ENCODE assay signal across 8 cellular contexts in the genomic region with DNA sequence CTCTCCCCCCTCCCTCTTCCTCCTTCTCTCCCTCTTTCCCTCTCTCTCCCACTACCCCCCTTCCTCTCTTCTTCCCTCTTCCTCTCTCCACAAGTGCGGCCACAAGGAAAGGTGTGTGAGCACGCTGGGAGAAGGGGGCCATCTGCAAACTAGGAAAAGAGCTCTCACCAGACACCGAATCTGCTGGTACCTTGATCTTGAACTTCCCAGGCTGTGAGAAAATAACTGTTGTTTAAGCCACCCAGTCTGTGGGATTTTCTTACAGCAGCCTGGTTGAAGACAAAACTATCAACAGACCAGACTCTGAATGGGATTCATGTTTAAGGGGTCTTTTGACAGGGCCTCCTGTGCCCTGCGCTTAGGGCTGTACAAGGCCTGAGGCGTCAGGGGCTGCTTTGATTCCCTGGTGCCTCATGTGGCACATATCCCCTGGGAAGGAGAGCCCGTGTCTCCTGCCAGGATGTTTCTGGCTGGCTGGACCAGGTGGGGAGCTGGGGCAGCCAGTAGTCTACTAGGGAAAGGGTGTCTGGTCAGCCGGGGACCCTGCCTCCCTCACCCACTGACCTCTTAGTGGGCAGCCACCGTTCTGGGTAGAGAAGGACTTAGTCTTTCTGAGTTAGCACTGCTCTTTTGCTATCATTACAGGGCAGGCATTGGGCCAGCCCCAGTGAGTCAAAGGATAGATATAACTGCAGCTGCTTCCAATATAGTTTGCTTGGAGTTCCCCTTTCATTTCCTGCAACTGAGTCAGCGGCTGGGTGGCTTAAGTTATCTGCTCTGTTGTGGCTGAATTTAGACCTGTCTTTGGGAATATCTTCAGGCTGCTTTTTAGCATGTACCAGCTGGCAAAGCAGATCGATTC. TPM values are rescaled to one million over a fixed set of nuclear protein-coding genes. Genes with fewer than 3 reads are reported as not detected.
A peak's percentile ranks its signal among the peaks of the same experiment; 100 is the strongest.
DNase-seq lines count a peak whose midpoint lies in the region; ATAC-seq and TF ChIP-seq lines count a peak whose summit lies in the region.

No MANE protein-coding gene starts in this region.

- no peak overlapping the region for H3K4me2 ChIP-seq in neural progenitor cell

- DNase-seq in AG08395 (ENCODE audit: low spot score) (peak; percentile 77), MV-4-11 (lab: John Stamatoyannopoulos, UW) (peak; percentile 88), brain microvascular endothelial cell (peak; percentile 96), medulla oblongata (ENCODE audit: extremely low spot score) (peak; percentile 67), superior temporal gyrus (ENCODE audit: extremely low spot score) (peak; percentile 9), NCI-H2171 (lab: John Stamatoyannopoulos, UW) (no peak), neural progenitor cell (ENCODE audit: low spot score) (no peak)

- peak overlapping the region; percentile 93 for H3K27ac ChIP-seq in brain microvascular endothelial cell
- no peak overlapping the region for H3K27ac ChIP-seq in neural progenitor cell

- peaks cover 9% of the 10 kb centered on the region for H3K9me3 Mint-ChIP-seq in neural progenitor cell

- H3K27me3 Mint-ChIP-seq in neural progenitor cell (ENCODE audit: insufficient read depth, low read depth), result peaks cover 4% of the 10 kb centered on the region

- peaks cover 15% of the 10 kb centered on the region for H3K4me1 Mint-ChIP-seq in neural progenitor cell

- H3K4me1 ChIP-seq in neural progenitor cell, result peaks cover 28% of the 10 kb centered on the region

- no peaks in the 10 kb centered on the region for H3F3A ChIP-seq in neural progenitor cell (ENCODE audit: low read depth)

- ATAC-seq in GM19463 (IDR thresholded peaks at IDR 0.05; ENCODE audit: unreplicated experiment), result peak; percentile 66

- H3K27me3 ChIP-seq in brain microvascular endothelial cell (replicated peaks), result no peaks in the 10 kb centered on the region
- H3K27me3 ChIP-seq in neural progenitor cell, result no peaks in the 10 kb centered on the region

- no peak overlapping the region for H2AFZ ChIP-seq in neural progenitor cell (replicated peaks)

- no peak for TF ChIP-seq CTCF in brain microvascular endothelial cell (IDR thresholded peaks at IDR 0.05; ENCODE audit: low read depth, low read length, missing control alignments)
- no peak for TF ChIP-seq CTCF in neural progenitor cell (IDR thresholded peaks at IDR 0.05)

- no peak overlapping the region for H3K9ac ChIP-seq in neural progenitor cell

- H3K36me3 ChIP-seq in brain microvascular endothelial cell (replicated peaks) (no peaks in the 10 kb centered on the region), neural progenitor cell (no peaks in the 10 kb centered on the region)

- H3K4me3 Mint-ChIP-seq in neural progenitor cell, result no peak overlapping the region

- H3K4me3 ChIP-seq in brain microvascular endothelial cell (ENCODE audit: low read depth, low read length) (peak overlapping the region; percentile 22), neural progenitor cell (no peak overlapping the region)

- H3K36me3 Mint-ChIP-seq in neural progenitor cell, result peaks cover 10% of the 10 kb centered on the region

- H4K20me1 ChIP-seq in neural progenitor cell (ENCODE audit: low read depth), result peaks cover 69% of the 10 kb centered on the region

- peaks cover 100% of the 10 kb centered on the region for H3K79me2 ChIP-seq in neural progenitor cell (ENCODE audit: low read depth)

- in situ Hi-C loops in brain microvascular endothelial cell (cut with HindIII; ENCODE audit: low pct_ligation_motif_present, low sequenced_read_pairs), result no loop called here

- H3K9me3 ChIP-seq in neural progenitor cell (ENCODE audit: low read depth), result no peaks in the 10 kb centered on the region

- H3K27ac Mint-ChIP-seq in neural progenitor cell, result no peak overlapping the region

RNA-seq across cellular contexts. Expression of a gene that starts 6.2 kb away (rescaled TPM):
- 26.1 and 26.4 TPM in 2 replicates for total RNA-seq in neural progenitor cell (ENCODE audit: low replicate concordance)

Comparison
In these comparisons a context has a peak if more than half of its experiments do, and no peak if none do; other contexts are left out.
1. DNase-seq: peak in AG08395 (single experiment), MV-4-11 (single experiment), brain microvascular endothelial cell (single experiment), medulla oblongata (single experiment) and superior temporal gyrus (single experiment); none in NCI-H2171 (single experiment) and neural progenitor cell (single experiment).